In genomic region chr20:37526238-37526838, GRCh38 we compare ENCODE assay signal across 8 cellular contexts. TPM values are rescaled to one million over a fixed set of nuclear protein-coding genes. Genes with fewer than 3 reads are reported as not detected.
DNase-seq lines count a peak whose midpoint lies in the region; ATAC-seq and TF ChIP-seq lines count a peak whose summit lies in the region.

No MANE protein-coding gene starts in this region.

- H3K27ac ChIP-seq in KMS-11, result no peak overlapping the region
- peak overlapping the region; percentile 94 for H3K27ac ChIP-seq in right cardiac atrium (ENCODE audit: low read length)

- intact Hi-C loops in right cardiac atrium (cut with DNase I), result loop anchor here in 2 of 4 donors (5.0 to 10.0 kb wide), 2 partner anchors 142 to 244 kb away; no protein-coding TSS in a partner anchor

- H4K20me1 ChIP-seq in KMS-11 (ENCODE audit: insufficient read depth), result no peaks in the 10 kb centered on the region

- H3K9ac ChIP-seq in KMS-11, result peak overlapping the region; percentile 95; the same call in 1 of the 2 replicates

- H3K27me3 ChIP-seq in KMS-11 (ENCODE audit: insufficient read depth, low read depth) (no peaks in the 10 kb centered on the region), right cardiac atrium (ENCODE audit: control insufficient read depth, insufficient read depth) (no peaks in the 10 kb centered on the region)

- 2% methylated on average over 10 of the region's 10 CpGs for WGBS in right cardiac atrium

- no peaks in the 10 kb centered on the region for H3K9me3 Mint-ChIP-seq in activated naive CD8-positive, alpha-beta T cell treated with anti-CD3 and anti-CD28 coated beads, Interleukin-2, amount 10 ng/mL, durations not matched to agents 7 days and 5 days

- H3K36me3 Mint-ChIP-seq in activated naive CD8-positive, alpha-beta T cell treated with anti-CD3 and anti-CD28 coated beads, Interleukin-2, amount 10 ng/mL, durations not matched to agents 7 days and 5 days, result peaks cover 1% of the 10 kb centered on the region

- no peak overlapping the region for H3K4me3 ChIP-seq in KMS-11 (IDR thresholded peaks at IDR 0.05; ENCODE audit: insufficient read depth, low read depth, low read length)
- peak overlapping the region; percentile 84 for H3K4me3 ChIP-seq in right cardiac atrium (ENCODE audit: low read length)

- no peak for ATAC-seq in activated naive CD8-positive, alpha-beta T cell treated with anti-CD3 and anti-CD28 coated beads, Interleukin-2, amount 10 ng/mL, durations not matched to agents 7 days and 5 days (ENCODE audit: low read depth)
- ATAC-seq in right cardiac atrium (peak; percentile 36 to 56), HG02642 (IDR thresholded peaks at IDR 0.05; ENCODE audit: poor library complexity, unreplicated experiment) (no peak)

- H3K4me1 ChIP-seq in KMS-11 (ENCODE audit: low read depth, poor library complexity, severe bottlenecking) (peaks cover 40% of the 10 kb centered on the region), right cardiac atrium (ENCODE audit: control insufficient read depth, insufficient read depth, low read length) (peaks cover 27% of the 10 kb centered on the region)

- no peak for TF ChIP-seq CTCF in KMS-11 (conservative IDR thresholded peaks at IDR 0.05; ENCODE audit: low read depth, low read length)

- H3K4me2 ChIP-seq in KMS-11, result peak overlapping the region; percentile 97

- H3K4me3 Mint-ChIP-seq in activated naive CD8-positive, alpha-beta T cell treated with anti-CD3 and anti-CD28 coated beads, Interleukin-2, amount 10 ng/mL, durations not matched to agents 7 days and 5 days, result peak overlapping the region; percentile 89

- H3K79me2 ChIP-seq in KMS-11 (ENCODE audit: insufficient read depth, low read depth), result peaks cover 53% of the 10 kb centered on the region

- POLR2A ChIA-PET in activated naive CD8-positive, alpha-beta T cell treated with anti-CD3 and anti-CD28 coated beads, Interleukin-2, amount 10 ng/mL, durations not matched to agents 7 days and 5 days (lab: Charles Lee), result no interaction called here

- H2AFZ ChIP-seq in KMS-11 (ENCODE audit: low read depth), result no peak overlapping the region

- peak overlapping the region; percentile 98 for H3K27ac Mint-ChIP-seq in activated naive CD8-positive, alpha-beta T cell treated with anti-CD3 and anti-CD28 coated beads, Interleukin-2, amount 10 ng/mL, durations not matched to agents 7 days and 5 days

- H3K27me3 Mint-ChIP-seq in activated naive CD8-positive, alpha-beta T cell treated with anti-CD3 and anti-CD28 coated beads, Interleukin-2, amount 10 ng/mL, durations not matched to agents 7 days and 5 days, result peaks cover 2% of the 10 kb centered on the region

- H3K4me1 Mint-ChIP-seq in activated naive CD8-positive, alpha-beta T cell treated with anti-CD3 and anti-CD28 coated beads, Interleukin-2, amount 10 ng/mL, durations not matched to agents 7 days and 5 days, result peaks cover 41% of the 10 kb centered on the region

- H3K9me3 ChIP-seq in right cardiac atrium (ENCODE audit: control insufficient read depth, low read length), result no peaks in the 10 kb centered on the region

- no peaks in the 10 kb centered on the region for H3K36me3 ChIP-seq in KMS-11 (ENCODE audit: insufficient read depth)

- peak; percentile 62 for DNase-seq in Daoy (ENCODE audit: low read depth)
- DNase-seq in activated naive CD8-positive, alpha-beta T cell treated with anti-CD3 and anti-CD28 coated beads, Interleukin-2, amount 10 ng/mL, durations not matched to agents 7 days and 5 days, result no peak
- peak; percentile 44 to 68 (median 64) for DNase-seq in right cardiac atrium
- peak; percentile 43 for DNase-seq in renal cortical epithelial cell (ENCODE audit: low read depth)
- DNase-seq in NCI-H2081 treated with DMSO at 0.1 percent for 48 hours (lab: John Stamatoyannopoulos, UW), result no peak
- DNase-seq in NCI-H1105 (lab: John Stamatoyannopoulos, UW), result no peak

RNA-seq across cellular contexts. Expression of gene BLCAP, which starts 1.3 kb away (rescaled TPM):
- total RNA-seq in Daoy (2014; rRNA removed; shearing (Covaris generic)), result 29.1 and 32.6 TPM in 2 replicates
- 10 to 100 TPM; 51.0 to 54.6 TPM for total RNA-seq in activated naive CD8-positive, alpha-beta T cell treated with anti-CD3 and anti-CD28 coated beads, Interleukin-2, amount 10 ng/mL, durations not matched to agents 7 days and 5 days
- 100 to 1,000 TPM in 1 of 4 donors, 10 to 100 TPM in 3; 87.4 to 103 (median 93.3) TPM for total RNA-seq in right cardiac atrium
- 97.9 TPM for polyA plus RNA-seq in right cardiac atrium
- total RNA-seq in renal cortical epithelial cell, result 22.7 and 43.4 TPM in 2 replicates

RNA-seq across cellular contexts. Expression of gene NNAT, which starts 5.3 kb away (rescaled TPM):
- total RNA-seq in Daoy (2014; rRNA removed; shearing (Covaris generic)), result not detected in 2 replicates
- under 1 TPM in 1 of 2 experiments, not detected in 1; 0.58 TPM for total RNA-seq in activated naive CD8-positive, alpha-beta T cell treated with anti-CD3 and anti-CD28 coated beads, Interleukin-2, amount 10 ng/mL, durations not matched to agents 7 days and 5 days
- total RNA-seq in right cardiac atrium (1 to 10 TPM in 1 of 4 donors, under 1 TPM in 2, not detected in 1; 0.60 to 1.1 (median 0.82) TPM), renal cortical epithelial cell (0.35 and 1.4 TPM in 2 replicates)
- polyA plus RNA-seq in right cardiac atrium, result 1.2 TPM

Comparison
In these comparisons a context has a peak if more than half of its experiments do, and no peak if none do; other contexts are left out.
1. DNase-seq: peak in Daoy (single experiment), right cardiac atrium (3 of 3) and renal cortical epithelial cell (single experiment); none in activated naive CD8-positive, alpha-beta T cell treated with anti-CD3 and anti-CD28 coated beads, Interleukin-2, amount 10 ng/mL, durations not matched to agents 7 days and 5 days (single experiment), NCI-H2081 treated with DMSO at 0.1 percent for 48 hours (single experiment) and NCI-H1105 (single experiment).
2. ATAC-seq: peak in right cardiac atrium (2 of 2); none in activated naive CD8-positive, alpha-beta T cell treated with anti-CD3 and anti-CD28 coated beads, Interleukin-2, amount 10 ng/mL, durations not matched to agents 7 days and 5 days (single experiment) and HG02642 (single experiment).